In genomic region chr17:4591529-4591928, GRCh38 we compare ENCODE assay signal across 15 cellular contexts. TPM values are rescaled to one million over a fixed set of nuclear protein-coding genes. Genes with fewer than 3 reads are reported as not detected.
DNase-seq lines count a peak whose midpoint lies in the region; ATAC-seq and TF ChIP-seq lines count a peak whose summit lies in the region.
"Had no signal": no experiment of that assay in that cellular context is flagged by ENCODE, and none has a peak within 500 bp of the region (broad histone marks: within the 10 kb centered on the region; RNA-seq: fewer than 3 reads in every experiment).

No MANE protein-coding gene starts in this region.

- no TSS peak for BruUV-seq in mammary epithelial cell (replicated peaks; lab: Mats Ljungman, UMichigan)
- BruUV-seq in MCF 10A (replicated peaks; lab: Mats Ljungman, UMichigan), result no TSS peak

- H3K27me3 ChIP-seq in mammary epithelial cell (ENCODE audit: insufficient read depth, low read length), result peaks cover 3% of the 10 kb centered on the region
- H3K27me3 ChIP-seq in left ventricle myocardium inferior (ENCODE audit: low read depth), result no peaks in the 10 kb centered on the region
- no peaks in the 10 kb centered on the region for H3K27me3 ChIP-seq in upper lobe of right lung

- 68% methylated on average over 12 of the region's 12 CpGs for WGBS in mammary epithelial cell (ENCODE audit: low coverage, missing lambda C conversion rate)

- H2AFZ ChIP-seq in mammary epithelial cell (ENCODE audit: low read depth, low read length), result no peak overlapping the region

- no peak overlapping the region for H3K4me2 ChIP-seq in mammary epithelial cell (ENCODE audit: insufficient read depth, low read depth, low read length)

- H3K9me3 Mint-ChIP-seq in MCF 10A (ENCODE audit: unreplicated experiment), result no peaks in the 10 kb centered on the region
- H3K9me3 Mint-ChIP-seq: memory B cell had no signal

- dilution Hi-C loops in mammary epithelial cell (cut with HindIII; ENCODE audit: low sequenced_read_pairs), result no loop called here

- H3K9me3 ChIP-seq in mammary epithelial cell (replicated peaks; ENCODE audit: insufficient read depth, low read length) (no peaks in the 10 kb centered on the region), left ventricle myocardium inferior (replicated peaks) (no peaks in the 10 kb centered on the region), upper lobe of right lung (no peaks in the 10 kb centered on the region)
- H3K9me3 ChIP-seq: spleen had no signal

- H3K36me3 ChIP-seq in mammary epithelial cell (ENCODE audit: insufficient read depth, low read length) (no peaks in the 10 kb centered on the region), left ventricle myocardium inferior (peaks cover 5% of the 10 kb centered on the region), upper lobe of right lung (no peaks in the 10 kb centered on the region)
- H3K36me3 ChIP-seq: spleen had no signal

- POLR2A ChIA-PET in MCF 10A (lab: Yijun Ruan, JAX), result interaction anchor here (0.6 kb wide), 1 partner anchor 39 kb away, joined by 4 read pairs; no protein-coding TSS in a partner anchor

- peaks cover 31% of the 10 kb centered on the region for H3K27me3 Mint-ChIP-seq in MCF 10A (ENCODE audit: insufficient read depth, unreplicated experiment)

- DNase-seq in mammary epithelial cell (peak; percentile 25), MCF 10A (ENCODE audit: unreplicated experiment) (no peak), SW480 (ENCODE audit: low spot score) (peak; percentile 22), left ventricle myocardium inferior (no peak), upper lobe of right lung (no peak), GM20000 (ENCODE audit: low spot score) (no peak)
- no peak for DNase-seq in activated CD8-positive, alpha-beta memory T cell treated with anti-CD3 and anti-CD28 coated beads, Interleukin-2, amount 50 U/mL, for 48 hours
- DNase-seq: activated CD8-positive, alpha-beta T cell treated with anti-CD3 and anti-CD28 coated beads, Interleukin-2, amount 10 ng/mL, durations not matched to agents 7 days and 5 days; activated effector memory CD4-positive, alpha-beta T cell treated with anti-CD3 and anti-CD28 coated beads, Interleukin-2, amount 50 U/mL, for 16 hours; NCI-H1417 treated with DMSO at 0.1 percent for 48 hours; spleen; T-helper 9 cell had no signal

- CTCF ChIA-PET in mammary epithelial cell (lab: Charles Lee; ENCODE audit: low non-redundant PET) (no interaction called here), MCF 10A (lab: Yijun Ruan, JAX) (no interaction called here)

- no peaks in the 10 kb centered on the region for H4K20me1 ChIP-seq in mammary epithelial cell (ENCODE audit: insufficient read depth, low read length)

- H3K4me1 ChIP-seq in mammary epithelial cell (ENCODE audit: insufficient read depth, low read length), result no peaks in the 10 kb centered on the region
- peaks cover 65% of the 10 kb centered on the region for H3K4me1 ChIP-seq in left ventricle myocardium inferior
- H3K4me1 ChIP-seq in upper lobe of right lung, result peaks cover 14% of the 10 kb centered on the region

- TF ChIP-seq CTCF in mammary epithelial cell (conservative IDR thresholded peaks at IDR 0.05 in 1 of 2, IDR thresholded peaks at IDR 0.05 in 1 of 2; ENCODE audit: extremely low read depth in 1 of 2, insufficient read depth in 1 of 2, low read depth in 1 of 2, low read length in 2 of 2) (no peak), MCF 10A (IDR thresholded peaks at IDR 0.05; ENCODE audit: unreplicated experiment) (no peak), left ventricle myocardium inferior (IDR thresholded peaks at IDR 0.05; ENCODE audit: borderline replicate concordance) (no peak), upper lobe of right lung (IDR thresholded peaks at IDR 0.05) (no peak), GM20000 (IDR thresholded peaks at IDR 0.05; ENCODE audit: extremely low read depth, missing control alignments) (no peak)

- no peak overlapping the region for H3K9ac ChIP-seq in mammary epithelial cell (ENCODE audit: insufficient read depth, low read length)

- in situ Hi-C loops in mammary epithelial cell (cut with MboI; ENCODE audit: low sequenced_read_pairs in 2 of 2), result no loop called here

- no peaks in the 10 kb centered on the region for H3K4me1 Mint-ChIP-seq in MCF 10A (ENCODE audit: insufficient read depth, unreplicated experiment)

- ATAC-seq in upper lobe of right lung (peak; percentile 64), GM19328 (IDR thresholded peaks at IDR 0.05; ENCODE audit: unreplicated experiment) (no peak)
- ATAC-seq: activated CD8-positive, alpha-beta T cell treated with anti-CD3 and anti-CD28 coated beads, Interleukin-2, amount 10 ng/mL, durations not matched to agents 7 days and 5 days had no signal

- no peak overlapping the region for H3K27ac Mint-ChIP-seq in MCF 10A (ENCODE audit: low read depth, unreplicated experiment)
- H3K27ac Mint-ChIP-seq: activated CD8-positive, alpha-beta T cell treated with anti-CD3 and anti-CD28 coated beads, Interleukin-2, amount 10 ng/mL, durations not matched to agents 7 days and 5 days; memory B cell had no signal

- no peaks in the 10 kb centered on the region for H3K79me2 ChIP-seq in mammary epithelial cell (ENCODE audit: insufficient read depth, low read length)

- intact Hi-C loops in mammary epithelial cell (cut with micrococcal nuclease) (no loop called here), MCF 10A (cut with micrococcal nuclease) (no loop called here), left ventricle myocardium inferior (cut with micrococcal nuclease) (no loop called here), upper lobe of right lung (cut with DNase I) (no loop called here)

- H3K27ac ChIP-seq in mammary epithelial cell (ENCODE audit: insufficient read depth, low read depth, low read length) (no peak overlapping the region), left ventricle myocardium inferior (replicated peaks) (peak overlapping the region; percentile 51), upper lobe of right lung (peak overlapping the region; percentile 45)
- H3K27ac ChIP-seq: spleen had no signal

- H3K4me3 Mint-ChIP-seq in MCF 10A (ENCODE audit: unreplicated experiment), result no peak overlapping the region
- H3K4me3 Mint-ChIP-seq: activated CD8-positive, alpha-beta T cell treated with anti-CD3 and anti-CD28 coated beads, Interleukin-2, amount 10 ng/mL, durations not matched to agents 7 days and 5 days; memory B cell had no signal

- H3K4me3 ChIP-seq in mammary epithelial cell (replicated peaks in 1 of 3; ENCODE audit: insufficient read depth in 1 of 3, low read depth in 2 of 3, low read length in 3 of 3), result no peak overlapping the region
- H3K4me3 ChIP-seq in left ventricle myocardium inferior, result no peak overlapping the region
- H3K4me3 ChIP-seq in upper lobe of right lung, result no peak overlapping the region
- H3K4me3 ChIP-seq: spleen had no signal

- no peaks in the 10 kb centered on the region for H3K36me3 Mint-ChIP-seq in MCF 10A (ENCODE audit: insufficient read depth, unreplicated experiment)
- H3K36me3 Mint-ChIP-seq: memory B cell had no signal

RNA-seq across cellular contexts. Expression of gene SMTNL2, which starts 7.2 kb away (rescaled TPM):
- not detected for total RNA-seq in mammary epithelial cell
- polyA plus RNA-seq in mammary epithelial cell, result not detected
- not detected for polyA minus RNA-seq in mammary epithelial cell
- not detected in 2 replicates for total RNA-seq in MCF 10A (2022)
- 33.4 TPM for total RNA-seq in left ventricle myocardium inferior
- 2.7 TPM for total RNA-seq in upper lobe of right lung
- total RNA-seq: activated CD8-positive, alpha-beta T cell treated with anti-CD3 and anti-CD28 coated beads, Interleukin-2, amount 10 ng/mL, durations not matched to agents 7 days and 5 days; bronchial epithelial cell had no signal

RNA-seq across cellular contexts. Expression of gene GGT6, which starts 31.2 kb away (rescaled TPM):
- 10 to 100 TPM in 1 of 2 donors, 1 to 10 TPM in 1; 3.1 to 13.8 TPM for total RNA-seq in mammary epithelial cell
- polyA plus RNA-seq in mammary epithelial cell, result 2.0 TPM
- 2.3 TPM for polyA minus RNA-seq in mammary epithelial cell
- not detected in 2 replicates for total RNA-seq in MCF 10A (2022)
- not detected for total RNA-seq in left ventricle myocardium inferior
- total RNA-seq in upper lobe of right lung, result 5.6 TPM
- total RNA-seq: activated CD8-positive, alpha-beta T cell treated with anti-CD3 and anti-CD28 coated beads, Interleukin-2, amount 10 ng/mL, durations not matched to agents 7 days and 5 days had no signal

RNA-seq across cellular contexts. Expression of gene MYBBP1A, which starts 36.3 kb away (rescaled TPM):
- total RNA-seq in mammary epithelial cell, result 100 to 1,000 TPM in 1 of 2 donors, 10 to 100 TPM in 1; 63.2 to 105 TPM
- polyA plus RNA-seq in mammary epithelial cell, result 44.6 TPM
- 80.4 TPM for polyA minus RNA-seq in mammary epithelial cell
- 78.3 and 123 TPM in 2 replicates for total RNA-seq in MCF 10A (2022)
- total RNA-seq in left ventricle myocardium inferior, result 21.3 TPM
- 46.7 TPM for total RNA-seq in upper lobe of right lung

RNA-seq across cellular contexts. Expression of gene ALOX15, which starts 49.9 kb away (rescaled TPM):
- total RNA-seq in mammary epithelial cell, result not detected
- polyA plus RNA-seq in mammary epithelial cell, result not detected
- not detected for polyA minus RNA-seq in mammary epithelial cell
- not detected in 2 replicates for total RNA-seq in MCF 10A (2022)
- total RNA-seq in left ventricle myocardium inferior, result 0.33 TPM
- total RNA-seq in upper lobe of right lung, result 1.7 TPM
- total RNA-seq: activated CD8-positive, alpha-beta T cell treated with anti-CD3 and anti-CD28 coated beads, Interleukin-2, amount 10 ng/mL, durations not matched to agents 7 days and 5 days; bronchial epithelial cell had no signal

Comparison
In these comparisons a context has a peak if more than half of its experiments do, and no peak if none do; other contexts are left out.
1. DNase-seq: peak in mammary epithelial cell (single experiment) and SW480 (single experiment); none in MCF 10A (single experiment), left ventricle myocardium inferior (single experiment), upper lobe of right lung (single experiment), GM20000 (single experiment) and activated CD8-positive, alpha-beta memory T cell treated with anti-CD3 and anti-CD28 coated beads, Interleukin-2, amount 50 U/mL, for 48 hours (single experiment).